ENCODE assay signal across 27 cellular contexts in the genomic region with DNA sequence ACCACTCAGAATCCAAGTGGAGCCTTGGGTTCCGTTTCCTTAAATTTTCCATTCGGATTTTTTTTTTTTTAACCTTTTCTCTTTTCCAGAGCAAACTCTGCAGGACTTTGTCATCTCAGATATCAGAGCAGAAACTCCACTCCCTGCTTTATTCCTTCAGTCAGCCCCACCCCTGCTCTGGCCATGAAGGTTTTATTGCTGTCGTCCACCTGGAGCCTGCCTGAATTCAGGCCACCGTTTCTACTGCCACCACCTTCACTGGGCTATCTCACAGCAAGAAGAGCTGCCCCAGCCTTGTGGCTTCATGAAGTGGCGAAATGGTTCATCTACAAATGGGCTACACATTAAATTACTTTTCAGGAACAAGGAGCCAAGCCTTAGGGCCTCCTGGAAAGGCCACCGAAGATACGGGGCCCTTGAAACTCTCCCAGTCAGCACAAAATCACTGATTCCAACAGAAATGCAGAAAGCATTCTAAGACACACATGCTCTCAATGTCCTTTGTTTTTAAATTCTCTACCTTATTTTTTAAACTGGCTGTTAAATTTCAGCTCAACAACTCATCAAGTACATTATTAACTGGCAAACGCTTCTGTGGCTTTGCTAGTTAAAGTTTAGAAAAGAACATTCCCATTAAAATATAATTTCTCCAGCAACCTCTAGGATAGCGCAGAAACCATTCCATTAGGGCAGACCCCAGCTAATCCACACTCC. TPM values are rescaled to one million over a fixed set of nuclear protein-coding genes. Genes with fewer than 3 reads are reported as not detected.
DNase-seq lines count a peak whose midpoint lies in the region; ATAC-seq and TF ChIP-seq lines count a peak whose summit lies in the region.
"Had no signal": no experiment of that assay in that cellular context is flagged by ENCODE, and none has a peak within 500 bp of the region (broad histone marks: within the 10 kb centered on the region; RNA-seq: fewer than 3 reads in every experiment).

No MANE protein-coding gene starts in this region.

- peak overlapping the region; percentile 59 for H3K27ac Mint-ChIP-seq in mesothelial cell of epicardium
- no peak overlapping the region for H3K27ac Mint-ChIP-seq in activated CD8-positive, alpha-beta T cell treated with anti-CD3 and anti-CD28 coated beads, Interleukin-2, amount 10 ng/mL, durations not matched to agents 7 days and 5 days
- no peak overlapping the region for H3K27ac Mint-ChIP-seq in activated CD4-positive, alpha-beta T cell treated with anti-CD3 and anti-CD28 coated beads, Interleukin-2, amount 10 ng/mL, durations not matched to agents 7 days and 5 days
- H3K27ac Mint-ChIP-seq: activated CD4-positive, alpha-beta memory T cell treated with anti-CD3 and anti-CD28 coated beads for 36 hours; activated naive CD8-positive, alpha-beta T cell treated with anti-CD3 and anti-CD28 coated beads for 36 hours had no signal

- TF ChIP-seq CTCF in colonic mucosa (IDR thresholded peaks at IDR 0.05) = no peak
- TF ChIP-seq CTCF in mesothelial cell of epicardium (IDR thresholded peaks at IDR 0.05; ENCODE audit: unreplicated experiment) = no peak
- TF ChIP-seq CTCF in tibial nerve (IDR thresholded peaks at IDR 0.05) = no peak

- H3K9me3 ChIP-seq in colonic mucosa (no peaks in the 10 kb centered on the region), tibial nerve (no peaks in the 10 kb centered on the region)
- H3K9me3 ChIP-seq: gastroesophageal sphincter, right lobe of liver, SJSA1 had no signal

- no peaks in the 10 kb centered on the region for H3K27me3 Mint-ChIP-seq in mesothelial cell of epicardium (ENCODE audit: low read depth)
- no peaks in the 10 kb centered on the region for H3K27me3 Mint-ChIP-seq in activated CD8-positive, alpha-beta T cell treated with anti-CD3 and anti-CD28 coated beads, Interleukin-2, amount 10 ng/mL, durations not matched to agents 7 days and 5 days (ENCODE audit: low read depth)
- no peaks in the 10 kb centered on the region for H3K27me3 Mint-ChIP-seq in activated CD4-positive, alpha-beta T cell treated with anti-CD3 and anti-CD28 coated beads, Interleukin-2, amount 10 ng/mL, durations not matched to agents 7 days and 5 days
- H3K27me3 Mint-ChIP-seq: activated CD4-positive, alpha-beta memory T cell treated with anti-CD3 and anti-CD28 coated beads for 36 hours; activated naive CD8-positive, alpha-beta T cell treated with anti-CD3 and anti-CD28 coated beads for 36 hours had no signal

- 66 to 67% methylated on average over 9 of the region's 9 CpGs for WGBS in tibial nerve, 2 donors

- no peaks in the 10 kb centered on the region for H3K9me3 Mint-ChIP-seq in mesothelial cell of epicardium
- no peaks in the 10 kb centered on the region for H3K9me3 Mint-ChIP-seq in activated CD8-positive, alpha-beta T cell treated with anti-CD3 and anti-CD28 coated beads, Interleukin-2, amount 10 ng/mL, durations not matched to agents 7 days and 5 days (ENCODE audit: insufficient read depth)
- H3K9me3 Mint-ChIP-seq in activated CD4-positive, alpha-beta T cell treated with anti-CD3 and anti-CD28 coated beads, Interleukin-2, amount 10 ng/mL, durations not matched to agents 7 days and 5 days = no peaks in the 10 kb centered on the region
- H3K9me3 Mint-ChIP-seq: activated CD4-positive, alpha-beta memory T cell treated with anti-CD3 and anti-CD28 coated beads for 36 hours; activated naive CD8-positive, alpha-beta T cell treated with anti-CD3 and anti-CD28 coated beads for 36 hours; neural crest cell; stimulated activated effector memory CD8-positive, alpha-beta T cell treated with anti-CD3 and anti-CD28 coated beads, Interleukin-12 subunit alpha, Interleukin-12 subunit beta, amount 100 ng/mL, for 72 hours had no signal

- TF ChIP-seq POLR2A in tibial nerve (IDR thresholded peaks at IDR 0.05) = no peak

- CTCF ChIA-PET in activated CD8-positive, alpha-beta T cell treated with anti-CD3 and anti-CD28 coated beads, Interleukin-2, amount 10 ng/mL, durations not matched to agents 7 days and 5 days (lab: Charles Lee) = interaction anchor here (0.8 kb wide), 1 partner anchor 21 kb away, joined by 3 read pairs; no protein-coding TSS in a partner anchor
- CTCF ChIA-PET in activated CD4-positive, alpha-beta T cell treated with anti-CD3 and anti-CD28 coated beads, Interleukin-2, amount 10 ng/mL, durations not matched to agents 7 days and 5 days (lab: Charles Lee) = no interaction called here

- ATAC-seq in activated CD8-positive, alpha-beta T cell treated with anti-CD3 and anti-CD28 coated beads, Interleukin-2, amount 10 ng/mL, durations not matched to agents 7 days and 5 days = no peak
- ATAC-seq: gastroesophageal sphincter; stimulated activated effector memory CD8-positive, alpha-beta T cell treated with anti-CD3 and anti-CD28 coated beads, Interleukin-12 subunit alpha, Interleukin-12 subunit beta, amount 100 ng/mL, for 72 hours had no signal

- DNase-seq in HT-29 (ENCODE audit: low spot score) (peak; percentile 61), colonic mucosa (peak; percentile 81), mesothelial cell of epicardium (ENCODE audit: low spot score in 2 of 2, unreplicated experiment in 2 of 2) (no peak), tibial nerve (ENCODE audit: low spot score in 2 of 2) (no peak), MV-4-11 (lab: John Stamatoyannopoulos, UW) (no peak)
- no peak for DNase-seq in activated CD8-positive, alpha-beta T cell treated with anti-CD3 and anti-CD28 coated beads, Interleukin-2, amount 10 ng/mL, durations not matched to agents 7 days and 5 days
- no peak for DNase-seq in activated CD4-positive, alpha-beta T cell treated with anti-CD3 and anti-CD28 coated beads, Interleukin-2, amount 10 ng/mL, durations not matched to agents 7 days and 5 days
- DNase-seq: activated CD4-positive, alpha-beta memory T cell treated with anti-CD3 and anti-CD28 coated beads for 36 hours; activated CD4-positive, CD25-positive, alpha-beta regulatory T cell; activated effector memory CD4-positive, alpha-beta T cell treated with Interleukin-2 at 50 U/mL for 16 hours; activated naive CD8-positive, alpha-beta T cell treated with anti-CD3 and anti-CD28 coated beads for 36 hours; aorta; NCI-H1105; NCI-H1930; right lobe of liver; stimulated activated CD4-positive, alpha-beta T cell treated with anti-CD3 and anti-CD28 coated beads, Interleukin-12 subunit alpha, Interleukin-12 subunit beta, amount 100 ng/mL, for 4 hours; stimulated activated CD4-positive, alpha-beta T cell treated with anti-CD3 and anti-CD28 coated beads, Interleukin-4, amount 100 ng/mL, for 24 hours; substantia nigra; T-helper 1 cell had no signal

- peaks cover 11% of the 10 kb centered on the region for H3K4me1 Mint-ChIP-seq in mesothelial cell of epicardium
- H3K4me1 Mint-ChIP-seq in activated CD8-positive, alpha-beta T cell treated with anti-CD3 and anti-CD28 coated beads, Interleukin-2, amount 10 ng/mL, durations not matched to agents 7 days and 5 days (ENCODE audit: low read depth) = peaks cover 10% of the 10 kb centered on the region
- peaks cover 22% of the 10 kb centered on the region for H3K4me1 Mint-ChIP-seq in activated CD4-positive, alpha-beta T cell treated with anti-CD3 and anti-CD28 coated beads, Interleukin-2, amount 10 ng/mL, durations not matched to agents 7 days and 5 days

- H3K9ac ChIP-seq in colonic mucosa (ENCODE audit: low read depth in 2 of 2, low read length in 2 of 2) = peak overlapping the region in 1 of 2 donors; percentile 64

- H3K27me3 ChIP-seq in colonic mucosa (no peaks in the 10 kb centered on the region), tibial nerve (no peaks in the 10 kb centered on the region)
- H3K27me3 ChIP-seq: cardiac muscle cell, gastroesophageal sphincter, right lobe of liver had no signal

- POLR2A ChIA-PET in activated CD8-positive, alpha-beta T cell treated with anti-CD3 and anti-CD28 coated beads, Interleukin-2, amount 10 ng/mL, durations not matched to agents 7 days and 5 days (lab: Charles Lee) = no interaction called here
- POLR2A ChIA-PET in activated CD4-positive, alpha-beta T cell treated with anti-CD3 and anti-CD28 coated beads, Interleukin-2, amount 10 ng/mL, durations not matched to agents 7 days and 5 days (lab: Charles Lee) = no interaction called here

- H3K4me1 ChIP-seq in colonic mucosa (peaks cover 20% of the 10 kb centered on the region), tibial nerve (peaks cover 0 to 37% (median 19%) of the 10 kb centered on the region in 4 donors)
- H3K4me1 ChIP-seq: gastroesophageal sphincter, SJSA1 had no signal

- intact Hi-C loops in colonic mucosa (cut with DNase I) = no loop called here

- no peak overlapping the region for H3K4me3 ChIP-seq in colonic mucosa
- H3K4me3 ChIP-seq in tibial nerve = no peak overlapping the region
- H3K4me3 ChIP-seq: cardiac muscle cell, gastroesophageal sphincter, right lobe of liver, SJSA1 had no signal

- H3K36me3 ChIP-seq in colonic mucosa (no peaks in the 10 kb centered on the region), tibial nerve (no peaks in the 10 kb centered on the region)
- H3K36me3 ChIP-seq: cardiac muscle cell, gastroesophageal sphincter, right lobe of liver, SJSA1 had no signal

- no peak for TF ChIP-seq EP300 in tibial nerve (IDR thresholded peaks at IDR 0.05)

- H3K4me3 Mint-ChIP-seq in mesothelial cell of epicardium = no peak overlapping the region
- no peak overlapping the region for H3K4me3 Mint-ChIP-seq in activated CD8-positive, alpha-beta T cell treated with anti-CD3 and anti-CD28 coated beads, Interleukin-2, amount 10 ng/mL, durations not matched to agents 7 days and 5 days
- H3K4me3 Mint-ChIP-seq in activated CD4-positive, alpha-beta T cell treated with anti-CD3 and anti-CD28 coated beads, Interleukin-2, amount 10 ng/mL, durations not matched to agents 7 days and 5 days = no peak overlapping the region
- H3K4me3 Mint-ChIP-seq: activated CD4-positive, alpha-beta memory T cell treated with anti-CD3 and anti-CD28 coated beads for 36 hours; activated naive CD8-positive, alpha-beta T cell treated with anti-CD3 and anti-CD28 coated beads for 36 hours; neural crest cell; stimulated activated effector memory CD8-positive, alpha-beta T cell treated with anti-CD3 and anti-CD28 coated beads, Interleukin-12 subunit alpha, Interleukin-12 subunit beta, amount 100 ng/mL, for 72 hours had no signal

- H3K27ac ChIP-seq in colonic mucosa (peak overlapping the region; percentile 63), tibial nerve (peak overlapping the region in 3 of 4 donors; percentile 29 to 73 (median 67))
- H3K27ac ChIP-seq: C4-2B, cardiac muscle cell, gastroesophageal sphincter, HL-60, right lobe of liver, SJSA1 had no signal

- H3K36me3 Mint-ChIP-seq in mesothelial cell of epicardium = no peaks in the 10 kb centered on the region
- no peaks in the 10 kb centered on the region for H3K36me3 Mint-ChIP-seq in activated CD8-positive, alpha-beta T cell treated with anti-CD3 and anti-CD28 coated beads, Interleukin-2, amount 10 ng/mL, durations not matched to agents 7 days and 5 days (ENCODE audit: low read depth)
- H3K36me3 Mint-ChIP-seq in activated CD4-positive, alpha-beta T cell treated with anti-CD3 and anti-CD28 coated beads, Interleukin-2, amount 10 ng/mL, durations not matched to agents 7 days and 5 days (ENCODE audit: low read depth) = no peaks in the 10 kb centered on the region
- H3K36me3 Mint-ChIP-seq: activated CD4-positive, alpha-beta memory T cell treated with anti-CD3 and anti-CD28 coated beads for 36 hours; activated naive CD8-positive, alpha-beta T cell treated with anti-CD3 and anti-CD28 coated beads for 36 hours; stimulated activated effector memory CD8-positive, alpha-beta T cell treated with anti-CD3 and anti-CD28 coated beads, Interleukin-12 subunit alpha, Interleukin-12 subunit beta, amount 100 ng/mL, for 72 hours had no signal

RNA-seq across cellular contexts. Expression of a gene that starts 47.4 kb away (rescaled TPM):
- 57.5 and 70.8 TPM in 2 replicates for total RNA-seq in HT-29 (2014; rRNA removed; shearing (Covaris generic))
- total RNA-seq in colonic mucosa = 10 to 100 TPM; 55.6 to 65.9 TPM
- total RNA-seq in mesothelial cell of epicardium = 23.9 to 30.5 TPM (median 30.5 TPM) in 3 replicates
- 10 to 100 TPM; 41.6 to 56.7 (median 50.1) TPM for total RNA-seq in tibial nerve
- under 1 TPM; 0.47 to 0.50 TPM for total RNA-seq in activated CD8-positive, alpha-beta T cell treated with anti-CD3 and anti-CD28 coated beads, Interleukin-2, amount 10 ng/mL, durations not matched to agents 7 days and 5 days
- 1 to 10 TPM; 3.4 to 3.5 TPM for total RNA-seq in activated CD4-positive, alpha-beta T cell treated with anti-CD3 and anti-CD28 coated beads, Interleukin-2, amount 10 ng/mL, durations not matched to agents 7 days and 5 days
- total RNA-seq: RPMI7951, SJSA1 had no signal

Comparison
In these comparisons a context has a peak if more than half of its experiments do, and no peak if none do; other contexts are left out.
1. DNase-seq: peak in HT-29 (single experiment) and colonic mucosa (single experiment); none in mesothelial cell of epicardium (0 of 2), tibial nerve (0 of 2), activated CD8-positive, alpha-beta T cell treated with anti-CD3 and anti-CD28 coated beads, Interleukin-2, amount 10 ng/mL, durations not matched to agents 7 days and 5 days (single experiment), activated CD4-positive, alpha-beta T cell treated with anti-CD3 and anti-CD28 coated beads, Interleukin-2, amount 10 ng/mL, durations not matched to agents 7 days and 5 days (single experiment) and MV-4-11 (single experiment).